In genomic region chr15:66369773-66370651, GRCh38 we compare ENCODE assay signal across 8 cellular contexts. TPM values are rescaled to one million over a fixed set of nuclear protein-coding genes. Genes with fewer than 3 reads are reported as not detected.
A peak's percentile ranks its signal among the peaks of the same experiment; 100 is the strongest.
DNase-seq lines count a peak whose midpoint lies in the region; ATAC-seq and TF ChIP-seq lines count a peak whose summit lies in the region.

No MANE protein-coding gene starts in this region.

- DNase-seq in D341Med (ENCODE audit: low spot score) (peak; percentile 67), IMR-90 (peak; percentile 20), fibroblast of the aortic adventitia (ENCODE audit: low read depth) (peak; percentile 15), prostate gland (ENCODE audit: low spot score) (no peak), DMS 273 (lab: John Stamatoyannopoulos, UW; ENCODE audit: unreplicated experiment) (no peak), kidney glomerular epithelial cell (lab: John Stamatoyannopoulos, UW) (no peak)

- H3K4me2 ChIP-seq in IMR-90 (ENCODE audit: low read depth, low read length) = peak overlapping the region; percentile 87

- CTCF ChIA-PET in IMR-90 (lab: Yijun Ruan, JAX) = no interaction called here

- H3K23ac ChIP-seq in IMR-90 (ENCODE audit: low read depth, low read length) = peak overlapping the region; percentile 66

- in situ Hi-C loops in IMR-90 (cut with MboI; ENCODE audit: low sequenced_read_pairs) = loop anchor here (25.0 kb wide), 1 partner anchor 492 kb away; no protein-coding TSS in a partner anchor

- H4K91ac ChIP-seq in IMR-90 (ENCODE audit: insufficient read depth, low read depth, low read length) = peak overlapping the region; percentile 85

- H3K18ac ChIP-seq in IMR-90 (ENCODE audit: low read depth, low read length) = no peak overlapping the region

- no peaks in the 10 kb centered on the region for H3K79me1 ChIP-seq in IMR-90 (ENCODE audit: low read depth in 1 of 2, low read length in 2 of 2)

- BruUV-seq in IMR-90 (replicated peaks; lab: Mats Ljungman, UMichigan) = no TSS peak

- no peak overlapping the region for H2BK5ac ChIP-seq in IMR-90 (ENCODE audit: low read depth, low read length, poor library complexity, severe bottlenecking)

- no peak overlapping the region for H2AK9ac ChIP-seq in IMR-90 (replicated peaks; ENCODE audit: low read depth, low read length, poor library complexity)

- H3K9ac ChIP-seq in IMR-90 (ENCODE audit: low read depth, low read length) = peak overlapping the region; percentile 55; the same call in 1 of the 2 replicates

- H4K20me1 ChIP-seq in IMR-90 (ENCODE audit: insufficient read depth, low read length) = no peaks in the 10 kb centered on the region

- TF ChIP-seq CTCF in IMR-90 (conservative IDR thresholded peaks at IDR 0.05; ENCODE audit: low read depth, low read length) (no peak), WI38 (IDR thresholded peaks at IDR 0.05; ENCODE audit: low read depth, low read length) (no peak), fibroblast of the aortic adventitia (IDR thresholded peaks at IDR 0.05; ENCODE audit: insufficient read depth, low read length) (no peak), prostate gland (IDR thresholded peaks at IDR 0.05) (no peak)

- H3K9me3 ChIP-seq in IMR-90 (ENCODE audit: control insufficient read depth, insufficient read depth, low read length) (peaks cover 2% of the 10 kb centered on the region; the same call in 1 of the 2 replicates), prostate gland (no peaks in the 10 kb centered on the region)

- H3K4me3 ChIP-seq in IMR-90 (ENCODE audit: insufficient read depth, low read depth, low read length) (no peak overlapping the region; the same call in 1 of the 2 replicates), WI38 (ENCODE audit: low read depth, low read length) (peak overlapping the region; percentile 29), fibroblast of the aortic adventitia (ENCODE audit: low read depth, low read length) (no peak overlapping the region), prostate gland (peak overlapping the region; percentile 4 to 5)

- H2AFZ ChIP-seq in IMR-90 (replicated peaks; ENCODE audit: low read length, poor library complexity) = peak overlapping the region; percentile 88

- H3K14ac ChIP-seq in IMR-90 (replicated peaks; ENCODE audit: low read depth, low read length) = peak overlapping the region; percentile 93

- H2BK20ac ChIP-seq in IMR-90 (ENCODE audit: low read depth, low read length) = peak overlapping the region; percentile 60; the same call in 1 of the 2 replicates

- H4K8ac ChIP-seq in IMR-90 (ENCODE audit: low read depth in 2 of 2, low read length in 2 of 2) = peak overlapping the region; percentile 89 to 90

- peak; percentile 62 for ATAC-seq in IMR-90 (ENCODE audit: low read depth)
- ATAC-seq in GM21390 (IDR thresholded peaks at IDR 0.05; ENCODE audit: unreplicated experiment) = no peak

- POLR2A ChIA-PET in IMR-90 (lab: Charles Lee; ENCODE audit: unreplicated experiment) = no interaction called here

- TF ChIP-seq POLR2A in IMR-90 (IDR thresholded peaks at IDR 0.05; ENCODE audit: low read depth, low read length) (no peak), prostate gland (IDR thresholded peaks at IDR 0.05) (no peak)

- peak overlapping the region; percentile 81 for H2BK120ac ChIP-seq in IMR-90 (ENCODE audit: low read depth, low read length)

- H3K27ac ChIP-seq in IMR-90 (ENCODE audit: insufficient read depth, low read length) (0 out of 2 replicates have a peak overlapping the region, but pooled peaks have one; percentile 50), prostate gland (no peak overlapping the region)

- H3K36me3 ChIP-seq in IMR-90 (ENCODE audit: control insufficient read depth, insufficient read depth, low read length) (no peaks in the 10 kb centered on the region), prostate gland (no peaks in the 10 kb centered on the region)

- peak overlapping the region; percentile 77 for H3K4ac ChIP-seq in IMR-90 (ENCODE audit: low read depth, low read length)

- peak overlapping the region; percentile 97; the same call in 1 of the 3 replicates for H2BK15ac ChIP-seq in IMR-90 (ENCODE audit: low read depth, low read length)

- intact Hi-C loops in IMR-90 (cut with micrococcal nuclease) = no loop called here
- intact Hi-C loops in prostate gland (cut with DNase I) = no loop called here

- H2AK5ac ChIP-seq in IMR-90 (ENCODE audit: low read depth, low read length) = no peak overlapping the region; the same call in 1 of the 2 replicates

- dilution Hi-C loops in IMR-90 (cut with HindIII; ENCODE audit: low sequenced_read_pairs, unreplicated experiment) = no loop called here

- H4K5ac ChIP-seq in IMR-90 (ENCODE audit: low read depth, low read length) = peak overlapping the region; percentile 70; the same call in 1 of the 2 replicates

- no peaks in the 10 kb centered on the region for H3K4me1 ChIP-seq in IMR-90 (ENCODE audit: control insufficient read depth, insufficient read depth, low read length)
- no peaks in the 10 kb centered on the region for H3K4me1 ChIP-seq in prostate gland (replicated peaks)

- H3K9me1 ChIP-seq in IMR-90 (ENCODE audit: insufficient read depth, low read length) = no peaks in the 10 kb centered on the region

- 0% methylated on average over 1 of the region's 12 CpGs; no CpG with 5 or more reads in 1 of the 2 experiments for WGBS in IMR-90 (ENCODE audit: extremely low coverage in 2 of 2, insufficient read length in 1 of 2), 2 experiments
- WGBS in prostate gland = 22% methylated on average over 12 of the region's 12 CpGs

- no peaks in the 10 kb centered on the region for H3K27me3 ChIP-seq in IMR-90 (ENCODE audit: control insufficient read depth, insufficient read depth, low read length)
- no peaks in the 10 kb centered on the region for H3K27me3 ChIP-seq in prostate gland (replicated peaks; ENCODE audit: insufficient read depth)

- peak overlapping the region; percentile 26; the same call in 1 of the 2 replicates for H3K56ac ChIP-seq in IMR-90 (ENCODE audit: extremely low read depth, insufficient read depth, low read length)

- TF ChIP-seq RAD21 in IMR-90 (IDR thresholded peaks at IDR 0.05; ENCODE audit: low read length) = no peak

TF ChIP-seq in IMR-90, 13 proteins besides CTCF, POLR2A, EP300 and RAD21:
- TF ChIP-seq NFE2L2 (IDR thresholded peaks at IDR 0.05; ENCODE audit: low read depth, low read length) (no peak), CEBPB (IDR thresholded peaks at IDR 0.05; ENCODE audit: low read depth, low read length) (peak; percentile 84), FOS (IDR thresholded peaks at IDR 0.05; ENCODE audit: low read depth, low read length) (no peak), BHLHE40 (IDR thresholded peaks at IDR 0.05; ENCODE audit: low read depth, low read length) (no peak), SMC3 (IDR thresholded peaks at IDR 0.05; ENCODE audit: low read depth, low read length) (no peak)

RNA-seq across cellular contexts. Expression of gene TIPIN, which starts 13.5 kb away (rescaled TPM):
- total RNA-seq in IMR-90 (2012; rRNA removed) (7.3 and 15.0 TPM in 2 replicates), fibroblast of the aortic adventitia (ENCODE audit: low replicate concordance) (7.0 and 21.5 TPM in 2 replicates), prostate gland (10 to 100 TPM in 1 of 2 donors, 1 to 10 TPM in 1; 8.0 to 20.1 TPM)
- 6.3 and 6.9 TPM in 2 replicates for polyA plus RNA-seq in IMR-90 (2012; rRNA removed)
- polyA plus RNA-seq in IMR-90 (2012; cell fraction: cytosol; rRNA removed) = 0.89 and 1.9 TPM in 2 replicates
- polyA plus RNA-seq in IMR-90 (2012; cell fraction: nucleus; rRNA removed; ENCODE audit: low replicate concordance) = 0.44 and 2.3 TPM in 2 replicates

RNA-seq across cellular contexts. Expression of gene MAP2K1, which starts 16.7 kb away (rescaled TPM):
- total RNA-seq in IMR-90 (2012; rRNA removed) (37.8 and 58.9 TPM in 2 replicates), fibroblast of the aortic adventitia (ENCODE audit: low replicate concordance) (23.4 and 52.2 TPM in 2 replicates), prostate gland (10 to 100 TPM; 28.0 to 29.0 TPM)
- 33.3 and 34.7 TPM in 2 replicates for polyA plus RNA-seq in IMR-90 (2012; rRNA removed)
- 18.9 and 28.3 TPM in 2 replicates for polyA plus RNA-seq in IMR-90 (2012; cell fraction: cytosol; rRNA removed)
- polyA plus RNA-seq in IMR-90 (2012; cell fraction: nucleus; rRNA removed; ENCODE audit: low replicate concordance) = 9.2 and 28.3 TPM in 2 replicates

Comparison
In these comparisons a context has a peak if more than half of its experiments do, and no peak if none do; other contexts are left out.
1. DNase-seq: peak in D341Med (single experiment), IMR-90 (single experiment) and fibroblast of the aortic adventitia (single experiment); none in prostate gland (single experiment), DMS 273 (single experiment) and kidney glomerular epithelial cell (single experiment).
2. H3K4me3 ChIP-seq: peak in WI38 (single experiment) and prostate gland (2 of 2); none in IMR-90 (single experiment) and fibroblast of the aortic adventitia (single experiment).